ENCODE assay signal across 1 cellular context in the genomic region with DNA sequence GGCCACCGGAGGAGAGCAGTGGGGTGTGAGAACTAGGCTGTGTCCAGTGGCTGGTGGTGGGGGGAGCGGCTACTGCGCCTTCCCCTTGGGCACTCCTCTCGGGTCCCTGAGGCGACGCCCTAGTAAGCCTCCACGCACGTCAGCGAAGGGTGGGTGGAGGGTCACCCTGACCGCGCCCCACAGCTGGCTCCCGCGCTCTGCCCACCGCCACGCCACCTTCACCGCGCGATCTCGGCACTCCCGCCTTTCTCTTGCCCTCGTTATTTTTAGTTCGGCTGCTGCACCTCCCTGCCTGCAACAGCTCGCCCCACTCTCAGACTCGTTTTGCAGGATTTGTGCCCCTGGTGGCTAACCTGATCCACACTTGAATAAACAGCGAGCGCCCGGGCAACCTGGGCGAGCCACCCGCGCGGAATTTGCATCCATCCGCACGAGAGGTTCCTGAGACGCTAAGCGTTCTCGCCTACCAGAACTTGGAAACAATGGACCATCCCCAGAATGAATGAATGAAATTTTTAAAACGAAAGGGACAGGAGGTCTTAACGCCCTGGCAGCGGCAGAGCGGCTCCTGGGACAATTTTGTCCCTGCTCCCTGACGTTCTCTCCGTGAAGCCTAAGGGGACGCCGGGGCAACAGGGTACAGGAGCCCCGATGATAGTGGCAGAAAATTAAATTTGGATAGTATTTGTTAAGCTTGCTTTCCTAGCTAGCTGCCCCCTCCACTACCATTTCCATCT.
TF ChIP-seq lines count a peak whose summit lies in the region.

No MANE protein-coding gene starts in this region.

TF ChIP-seq in GM12878, 131 proteins besides CTCF, POLR2A, EP300 and RAD21 (continued from another document):
- TF ChIP-seq, protein P1, sequence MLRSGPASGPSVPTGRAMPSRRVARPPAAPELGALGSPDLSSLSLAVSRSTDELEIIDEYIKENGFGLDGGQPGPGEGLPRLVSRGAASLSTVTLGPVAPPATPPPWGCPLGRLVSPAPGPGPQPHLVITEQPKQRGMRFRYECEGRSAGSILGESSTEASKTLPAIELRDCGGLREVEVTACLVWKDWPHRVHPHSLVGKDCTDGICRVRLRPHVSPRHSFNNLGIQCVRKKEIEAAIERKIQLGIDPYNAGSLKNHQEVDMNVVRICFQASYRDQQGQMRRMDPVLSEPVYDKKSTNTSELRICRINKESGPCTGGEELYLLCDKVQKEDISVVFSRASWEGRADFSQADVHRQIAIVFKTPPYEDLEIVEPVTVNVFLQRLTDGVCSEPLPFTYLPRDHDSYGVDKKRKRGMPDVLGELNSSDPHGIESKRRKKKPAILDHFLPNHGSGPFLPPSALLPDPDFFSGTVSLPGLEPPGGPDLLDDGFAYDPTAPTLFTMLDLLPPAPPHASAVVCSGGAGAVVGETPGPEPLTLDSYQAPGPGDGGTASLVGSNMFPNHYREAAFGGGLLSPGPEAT (IDR thresholded peaks at IDR 0.05; ENCODE audit: low read depth) = no peak
- no peak for TF ChIP-seq CHD2 (IDR thresholded peaks at IDR 0.05; ENCODE audit: borderline replicate concordance, low read depth, low read length)
